ENCODE assay signal across 8 cellular contexts in the genomic region with DNA sequence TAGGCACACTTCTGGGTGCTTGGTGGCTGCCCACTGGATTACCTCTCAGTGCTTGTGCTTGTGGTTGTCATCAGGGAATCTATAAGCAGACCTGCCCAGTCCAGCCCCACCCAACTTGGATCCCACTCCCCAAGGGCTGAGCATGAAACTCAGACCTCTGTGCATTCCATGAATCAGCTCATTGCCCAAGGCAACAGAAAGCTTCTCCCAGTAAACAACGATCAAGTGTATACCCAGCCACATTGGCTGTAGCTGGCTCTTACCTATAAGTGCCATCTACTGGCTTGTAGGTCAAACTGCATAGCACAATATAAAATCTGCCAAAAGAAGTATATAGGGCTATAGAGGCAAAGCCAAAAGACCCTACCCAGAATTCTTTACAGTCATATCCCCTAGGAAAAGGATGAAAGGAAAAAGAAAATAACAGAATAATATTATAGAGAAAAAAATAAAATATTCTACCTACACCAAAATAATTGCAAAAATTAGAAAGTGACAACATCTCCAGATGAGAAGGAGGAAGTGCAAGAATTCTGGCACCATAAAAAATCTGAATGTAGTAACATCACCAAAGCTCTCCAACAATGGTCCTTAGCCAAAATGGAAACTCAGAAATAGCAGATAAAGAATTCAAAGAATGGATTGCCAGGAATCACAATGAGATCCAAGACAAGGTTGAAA.
DNase-seq lines count a peak whose midpoint lies in the region; ATAC-seq and TF ChIP-seq lines count a peak whose summit lies in the region.

No MANE protein-coding gene starts in this region.

- peaks cover 0 to 25% (median 2%) of the 10 kb centered on the region in 3 donors for H3K36me3 Mint-ChIP-seq in naive thymus-derived CD8-positive, alpha-beta T cell
- no peaks in the 10 kb centered on the region for H3K36me3 Mint-ChIP-seq in activated T-cell treated with anti-CD3 and anti-CD28 coated beads, Interleukin-2, amount 50 U/mL, for 24 hours (ENCODE audit: low read depth)

- peaks cover 16 to 63% (median 31%) of the 10 kb centered on the region in 9 donors for H3K9me3 Mint-ChIP-seq in naive thymus-derived CD8-positive, alpha-beta T cell
- peaks cover 22% of the 10 kb centered on the region for H3K9me3 Mint-ChIP-seq in activated T-cell treated with anti-CD3 and anti-CD28 coated beads, Interleukin-2, amount 50 U/mL, for 24 hours

- no peak overlapping the region for H3K4me3 ChIP-seq in AG04449 (ENCODE audit: low read depth, low read length)

- H3K4me3 Mint-ChIP-seq in naive thymus-derived CD8-positive, alpha-beta T cell = no peak overlapping the region
- H3K4me3 Mint-ChIP-seq in activated T-cell treated with anti-CD3 and anti-CD28 coated beads, Interleukin-2, amount 50 U/mL, for 24 hours = no peak overlapping the region

- peak; percentile 41 for TF ChIP-seq CTCF in AG04449 (IDR thresholded peaks at IDR 0.05; ENCODE audit: insufficient read depth, low read length, missing control alignments)

- POLR2A ChIA-PET in AG04449 (lab: Yijun Ruan, JAX) = interaction anchor here (1.1 kb wide), 1 partner anchor 9 kb away, joined by 3 read pairs; no protein-coding TSS in a partner anchor
- POLR2A ChIA-PET in naive thymus-derived CD8-positive, alpha-beta T cell (lab: Charles Lee) = no interaction called here

- no peak overlapping the region for H3K27ac Mint-ChIP-seq in naive thymus-derived CD8-positive, alpha-beta T cell
- no peak overlapping the region for H3K27ac Mint-ChIP-seq in activated T-cell treated with anti-CD3 and anti-CD28 coated beads, Interleukin-2, amount 50 U/mL, for 24 hours

- peak; percentile 61 for ATAC-seq in GM18519 (IDR thresholded peaks at IDR 0.05; ENCODE audit: low FRiP score, unreplicated experiment)
- ATAC-seq in HG03025 (IDR thresholded peaks at IDR 0.05; ENCODE audit: low FRiP score, unreplicated experiment) = no peak
- no peak for ATAC-seq in naive thymus-derived CD8-positive, alpha-beta T cell

- CTCF ChIA-PET in AG04449 (lab: Yijun Ruan, JAX) = interaction anchor here (1.1 to 6.3 kb wide), 12 partner anchors 8 to 437 kb away, joined by 3 to 49 read pairs (median 5); no protein-coding TSS in a partner anchor

- no peaks in the 10 kb centered on the region for H3K27me3 Mint-ChIP-seq in naive thymus-derived CD8-positive, alpha-beta T cell
- H3K27me3 Mint-ChIP-seq in activated T-cell treated with anti-CD3 and anti-CD28 coated beads, Interleukin-2, amount 50 U/mL, for 24 hours = no peaks in the 10 kb centered on the region

- no peaks in the 10 kb centered on the region for H3K4me1 Mint-ChIP-seq in naive thymus-derived CD8-positive, alpha-beta T cell
- no peaks in the 10 kb centered on the region for H3K4me1 Mint-ChIP-seq in activated T-cell treated with anti-CD3 and anti-CD28 coated beads, Interleukin-2, amount 50 U/mL, for 24 hours (ENCODE audit: low read depth)

- DNase-seq in AG04449 (ENCODE audit: low read depth, low spot score) = no peak
- DNase-seq in RPMI7951 (ENCODE audit: low read depth) = peak; percentile 40
- DNase-seq in foreskin melanocyte = peak; percentile 7
- DNase-seq in naive thymus-derived CD8-positive, alpha-beta T cell = no peak
- DNase-seq in activated T-cell treated with anti-CD3 and anti-CD28 coated beads, Interleukin-2, amount 50 U/mL, for 24 hours = no peak
- no peak for DNase-seq in NCI-H1105 treated with DMSO at 0.1 percent for 48 hours (lab: John Stamatoyannopoulos, UW)

Comparison
In these comparisons a context has a peak if more than half of its experiments do, and no peak if none do; other contexts are left out.
1. DNase-seq: peak in RPMI7951 (single experiment) and foreskin melanocyte (single experiment); none in AG04449 (single experiment), naive thymus-derived CD8-positive, alpha-beta T cell (0 of 10), activated T-cell treated with anti-CD3 and anti-CD28 coated beads, Interleukin-2, amount 50 U/mL, for 24 hours (single experiment) and NCI-H1105 treated with DMSO at 0.1 percent for 48 hours (single experiment).